ENCODE assay signal across 9 cellular contexts in the genomic region with DNA sequence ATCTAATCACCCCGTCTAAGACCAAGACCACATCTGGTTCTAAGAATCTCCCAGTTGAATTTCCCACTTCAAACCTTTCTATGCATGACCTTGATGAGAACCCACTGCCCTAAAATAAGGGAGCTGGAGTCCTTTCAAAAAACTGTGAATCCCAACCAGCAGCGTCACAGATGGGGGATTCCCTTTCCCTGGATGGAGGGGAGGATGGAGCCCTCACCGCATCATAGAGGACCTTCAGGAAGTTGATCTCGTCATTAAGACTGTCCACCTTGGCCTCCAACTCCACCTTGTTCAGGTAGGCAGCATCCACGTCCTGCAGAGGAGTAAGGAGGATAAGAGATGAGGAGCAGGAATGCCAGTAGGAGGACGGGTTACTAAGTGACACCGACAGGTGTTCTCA. TPM values are rescaled to one million over a fixed set of nuclear protein-coding genes. Genes with fewer than 3 reads are reported as not detected.
"Had no signal": no experiment of that assay in that cellular context is flagged by ENCODE, and none has a peak within 500 bp of the region (broad histone marks: within the 10 kb centered on the region; RNA-seq: fewer than 3 reads in every experiment).

No MANE protein-coding gene starts in this region.

- H3K4me3 ChIP-seq: GM23338, K562 had no signal

- H3K27ac Mint-ChIP-seq: GM23338, H9 had no signal

- FAIRE-seq: H1, H54, HTR-8/SVneo, K562 had no signal

- H3K9me3 Mint-ChIP-seq: GM23338, H9 had no signal

- H3K4me3 Mint-ChIP-seq: GM23338, H9 had no signal

- DNase-seq: H9, HCEC 1CT, IMR-90 had no signal

- ATAC-seq: GM23338, K562 had no signal

RNA-seq across cellular contexts. Expression of a gene that starts 4.8 kb away (rescaled TPM):
- total RNA-seq: GM23338, H1, H9, HT-29, K562 had no signal

RNA-seq across cellular contexts. Expression of a gene that starts 13.2 kb away (rescaled TPM):
- total RNA-seq: GM23338, H1, H9, HT-29, IMR-90, K562 had no signal

RNA-seq across cellular contexts. Expression of a gene that starts 24.9 kb away (rescaled TPM):
- total RNA-seq: H1, H9, HT-29 had no signal

RNA-seq across cellular contexts. Expression of a gene that starts 32.0 kb away (rescaled TPM):
- total RNA-seq: GM23338, H1, H9, HT-29, IMR-90, K562 had no signal

RNA-seq across cellular contexts. Expression of a gene that starts 39.6 kb away (rescaled TPM):
- total RNA-seq: GM23338, H1, H9, HT-29, IMR-90, K562 had no signal
